Comparison of ENCODE assay signal across 8 cellular contexts in the genomic region with DNA sequence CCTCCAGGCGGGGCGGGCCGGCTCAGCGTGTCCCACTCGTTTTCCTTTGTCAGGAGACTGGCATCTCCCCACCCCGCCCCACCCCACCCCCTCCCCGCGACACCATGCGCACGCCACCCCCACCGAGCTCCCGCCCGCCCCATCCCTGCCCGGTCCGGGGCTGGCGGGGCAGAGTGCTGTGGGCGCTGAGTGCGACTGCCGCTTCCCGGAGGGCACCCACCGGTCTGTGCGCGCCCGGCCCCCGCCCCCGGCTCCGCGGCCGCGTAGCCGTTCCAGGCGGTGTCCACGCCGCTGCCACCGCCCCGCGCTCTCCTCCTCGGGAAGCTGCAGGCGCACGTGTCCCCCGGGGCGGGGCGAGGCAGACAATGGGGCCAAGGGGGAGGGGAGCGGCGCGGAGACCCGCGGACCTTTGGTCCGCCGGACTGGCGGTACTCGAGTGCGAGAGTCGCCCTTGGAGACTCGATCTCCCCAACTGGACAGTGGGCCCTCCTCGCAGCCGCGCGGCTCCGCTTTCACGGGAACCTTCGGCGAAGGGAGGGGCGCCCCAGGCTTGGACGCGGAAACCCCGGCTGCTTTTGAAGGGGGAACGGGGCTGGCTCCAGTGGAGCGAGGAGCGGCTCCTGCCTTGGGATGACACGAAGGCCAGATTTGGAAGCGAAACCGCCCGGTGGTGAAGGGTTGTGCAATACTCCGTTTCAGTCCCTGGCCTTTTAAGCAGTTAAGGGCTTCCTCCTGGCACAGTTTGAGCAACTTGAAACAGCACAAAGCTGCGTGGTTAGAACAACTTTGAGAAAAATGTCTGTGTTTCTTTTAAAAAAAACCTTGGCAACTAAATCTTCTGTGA. TPM values are rescaled to one million over a fixed set of nuclear protein-coding genes. Genes with fewer than 3 reads are reported as not detected.
DNase-seq lines count a peak whose midpoint lies in the region; ATAC-seq lines count a peak whose summit lies in the region.

No MANE protein-coding gene starts in this region.

- H3K4me1 ChIP-seq in effector memory CD4-positive, alpha-beta T cell (ENCODE audit: control insufficient read depth, insufficient read depth, low read length, poor library complexity, severe bottlenecking) = peaks cover 18% of the 10 kb centered on the region

- no peaks in the 10 kb centered on the region for H3K9me3 ChIP-seq in effector memory CD4-positive, alpha-beta T cell (ENCODE audit: control insufficient read depth, low read length)

- peaks cover 39% of the 10 kb centered on the region for H3K36me3 Mint-ChIP-seq in activated CD4-positive, alpha-beta memory T cell treated with anti-CD3 and anti-CD28 coated beads for 36 hours
- H3K36me3 Mint-ChIP-seq in memory B cell = peaks cover 13% of the 10 kb centered on the region

- ATAC-seq in GM19397 (IDR thresholded peaks at IDR 0.05; ENCODE audit: unreplicated experiment) = peak; percentile 43
- ATAC-seq in HG03558 (IDR thresholded peaks at IDR 0.05; ENCODE audit: extremely low read depth, unreplicated experiment) = peak; percentile 44
- ATAC-seq in memory B cell (ENCODE audit: low read depth) = peak; percentile 29

- H3K4me3 ChIP-seq in effector memory CD4-positive, alpha-beta T cell (ENCODE audit: insufficient read depth, low read depth, low read length, poor library complexity, severe bottlenecking) = peak overlapping the region; percentile 99

- peaks cover 34% of the 10 kb centered on the region for H3K4me1 Mint-ChIP-seq in activated CD4-positive, alpha-beta memory T cell treated with anti-CD3 and anti-CD28 coated beads for 36 hours (ENCODE audit: low read depth)
- peaks cover 28% of the 10 kb centered on the region for H3K4me1 Mint-ChIP-seq in memory B cell

- peak overlapping the region; percentile 98 for H3K27ac Mint-ChIP-seq in activated CD4-positive, alpha-beta memory T cell treated with anti-CD3 and anti-CD28 coated beads for 36 hours
- H3K27ac Mint-ChIP-seq in memory B cell = peak overlapping the region; percentile 99

- peaks cover 12% of the 10 kb centered on the region for H3K36me3 ChIP-seq in effector memory CD4-positive, alpha-beta T cell (ENCODE audit: control insufficient read depth, insufficient read depth, low read length)

- POLR2A ChIA-PET in activated CD4-positive, alpha-beta memory T cell treated with anti-CD3 and anti-CD28 coated beads for 36 hours (lab: Charles Lee) = interaction anchor here (0.7 to 12.8 kb wide), 6 partner anchors 9 to 50 kb away, joined by 3 to 668 read pairs (median 4); a partner anchor contains a TSS

- no peaks in the 10 kb centered on the region for H3K27me3 ChIP-seq in effector memory CD4-positive, alpha-beta T cell (replicated peaks; ENCODE audit: control insufficient read depth, insufficient read depth, low read length, poor library complexity, severe bottlenecking)

- intact Hi-C loops in activated CD4-positive, alpha-beta memory T cell treated with anti-CD3 and anti-CD28 coated beads for 36 hours (cut with micrococcal nuclease) = loop anchor here (1.0 to 5.0 kb wide), 4 partner anchors 27 to 181 kb away; no protein-coding TSS in a partner anchor

- peak overlapping the region; percentile 86 for H3K4me3 Mint-ChIP-seq in activated CD4-positive, alpha-beta memory T cell treated with anti-CD3 and anti-CD28 coated beads for 36 hours
- H3K4me3 Mint-ChIP-seq in memory B cell = peak overlapping the region; percentile 91

- peak overlapping the region; percentile 98 for H3K27ac ChIP-seq in effector memory CD4-positive, alpha-beta T cell (ENCODE audit: insufficient read depth, low read length, poor library complexity, severe bottlenecking)

- DNase-seq in CD1c-positive myeloid dendritic cell (ENCODE audit: extremely low spot score) = peak; percentile 96
- peak; percentile 98 for DNase-seq in NCI-H69 (lab: John Stamatoyannopoulos, UW)
- peak; percentile 84 for DNase-seq in activated CD4-positive, alpha-beta memory T cell treated with anti-CD3 and anti-CD28 coated beads for 36 hours
- peak; percentile 38 to 46 (median 41) for DNase-seq in effector memory CD4-positive, alpha-beta T cell
- DNase-seq in memory B cell (ENCODE audit: low spot score in 2 of 2) = peak; percentile 59 to 66
- peak; percentile 55 to 70 (median 60) for DNase-seq in stimulated activated CD4-positive, alpha-beta T cell treated with anti-CD3 and anti-CD28 coated beads, TNF-alpha, amount 100 ng/mL, for 48 hours (ENCODE audit: low read depth in 3 of 3)

- CTCF ChIA-PET in activated CD4-positive, alpha-beta memory T cell treated with anti-CD3 and anti-CD28 coated beads for 36 hours (lab: Charles Lee) = interaction anchor here (0.9 to 4.5 kb wide), 7 partner anchors 27 to 154 kb away, joined by 3 to 34 read pairs (median 6); a partner anchor contains a TSS

- H3K9me3 Mint-ChIP-seq in activated CD4-positive, alpha-beta memory T cell treated with anti-CD3 and anti-CD28 coated beads for 36 hours = no peaks in the 10 kb centered on the region
- H3K9me3 Mint-ChIP-seq in memory B cell = peaks cover 3% of the 10 kb centered on the region

- H3K27me3 Mint-ChIP-seq in activated CD4-positive, alpha-beta memory T cell treated with anti-CD3 and anti-CD28 coated beads for 36 hours = no peaks in the 10 kb centered on the region
- H3K27me3 Mint-ChIP-seq in memory B cell = no peaks in the 10 kb centered on the region

RNA-seq across cellular contexts. Expression of a gene that starts 1.1 kb away (rescaled TPM):
- 100 to 1,000 TPM; 138 to 139 TPM for total RNA-seq in activated CD4-positive, alpha-beta memory T cell treated with anti-CD3 and anti-CD28 coated beads for 36 hours

RNA-seq across cellular contexts. Expression of a gene that starts 50.1 kb away (rescaled TPM):
- total RNA-seq in activated CD4-positive, alpha-beta memory T cell treated with anti-CD3 and anti-CD28 coated beads for 36 hours = 10 to 100 TPM; 50.9 to 59.6 TPM

Comparison
In these comparisons a context has a peak if more than half of its experiments do, and no peak if none do; other contexts are left out.
1. Peak in every context shown above with its lines: DNase-seq, ATAC-seq, H3K4me3 ChIP-seq and H3K27ac ChIP-seq.
2. DNase-seq: peak in every context shown above with its lines; median percentile 98 in NCI-H69; 96 in CD1c-positive myeloid dendritic cell; 84 in activated CD4-positive, alpha-beta memory T cell treated with anti-CD3 and anti-CD28 coated beads for 36 hours; 62 in memory B cell; 60 in stimulated activated CD4-positive, alpha-beta T cell treated with anti-CD3 and anti-CD28 coated beads, TNF-alpha, amount 100 ng/mL, for 48 hours; 41 in effector memory CD4-positive, alpha-beta T cell.